ENCODE assay signal across 1 cellular context in genomic region chr6:131819507-131820228, GRCh38.
A peak's percentile ranks its signal among the peaks of the same experiment; 100 is the strongest.
TF ChIP-seq lines count a peak whose summit lies in the region.

No MANE protein-coding gene starts in this region.

TF ChIP-seq in K562, 482 proteins besides CTCF, POLR2A, EP300 and RAD21 (continued from another document):
- no peak for TF ChIP-seq THRB (CRISPR knock-in tag; conservative IDR thresholded peaks at IDR 0.05)
- TF ChIP-seq CEBPG (CRISPR knock-in tag; IDR thresholded peaks at IDR 0.05) = no peak
- TF ChIP-seq CEBPG (tag; conservative IDR thresholded peaks at IDR 0.05 in 1 of 2, IDR thresholded peaks at IDR 0.05 in 1 of 2) = no peak
- no peak for TF ChIP-seq MEIS2 (IDR thresholded peaks at IDR 0.05; ENCODE audit: partially characterized antibody)
- TF ChIP-seq ATF2 (CRISPR knock-in tag; IDR thresholded peaks at IDR 0.05) = no peak
- peak; percentile 9; the same call in 1 of the 2 replicates for TF ChIP-seq FOSL1 (tag; conservative IDR thresholded peaks at IDR 0.05)
- no peak for TF ChIP-seq ZFP91 (CRISPR knock-in tag; IDR thresholded peaks at IDR 0.05)
- TF ChIP-seq CBFA2T3 (IDR thresholded peaks at IDR 0.05) = peak; percentile 48; the same call in 1 of the 2 replicates
- no peak for TF ChIP-seq POLR2G (IDR thresholded peaks at IDR 0.05; ENCODE audit: low read depth, low read length)
- TF ChIP-seq CHCHD3 (CRISPR knock-in tag; IDR thresholded peaks at IDR 0.05) = no peak
- TF ChIP-seq CSDE1 (IDR thresholded peaks at IDR 0.05) = no peak
- TF ChIP-seq ESRRA (IDR thresholded peaks at IDR 0.05; ENCODE audit: borderline replicate concordance, low read depth) = peak; percentile 74; the same call in 1 of the 2 replicates
- no peak for TF ChIP-seq CUX1 (CRISPR knock-in tag; IDR thresholded peaks at IDR 0.05)
- no peak for TF ChIP-seq CBX2 (IDR thresholded peaks at IDR 0.05; ENCODE audit: insufficient read depth, low read length, poor library complexity, severe bottlenecking)
- peak; percentile 79 for TF ChIP-seq TEAD4 (IDR thresholded peaks at IDR 0.05; ENCODE audit: low read length)
- TF ChIP-seq TEAD4 (CRISPR knock-in tag; IDR thresholded peaks at IDR 0.05; ENCODE audit: borderline replicate concordance) = no peak
- no peak for TF ChIP-seq ZNF766 (CRISPR knock-in tag; conservative IDR thresholded peaks at IDR 0.05)
- no peak for TF ChIP-seq MTA1 (IDR thresholded peaks at IDR 0.05; ENCODE audit: borderline replicate concordance)
- no peak for TF ChIP-seq ZNF444 (CRISPR knock-in tag; IDR thresholded peaks at IDR 0.05)
- no peak for TF ChIP-seq TAF7 (tag; IDR thresholded peaks at IDR 0.05)
- TF ChIP-seq MLLT1 (IDR thresholded peaks at IDR 0.05) = peak in 1 of 2 experiments; percentile 62; a peak in 1 of 4 replicates
- no peak for TF ChIP-seq NCOA2 (IDR thresholded peaks at IDR 0.05; ENCODE audit: partially characterized antibody in 2 of 2)
- TF ChIP-seq FOXJ2 (tag; IDR thresholded peaks at IDR 0.05) = 0 out of 2 replicates have a peak, but pooled peaks have one; percentile 56
- no peak for TF ChIP-seq PRPF4 (IDR thresholded peaks at IDR 0.05; ENCODE audit: insufficient read depth, low read depth, low read length, poor library complexity, severe bottlenecking)
- no peak for TF ChIP-seq CGGBP1 (CRISPR knock-in tag; IDR thresholded peaks at IDR 0.05)
- TF ChIP-seq ZNF197 (CRISPR knock-in tag; IDR thresholded peaks at IDR 0.05; ENCODE audit: low read depth) = 0 out of 2 replicates have a peak, but pooled peaks have one; percentile 30
- TF ChIP-seq MECOM (CRISPR knock-in tag; IDR thresholded peaks at IDR 0.05) = no peak
- TF ChIP-seq RBM15 (IDR thresholded peaks at IDR 0.05; ENCODE audit: insufficient read depth, low read length) = no peak
- no peak for TF ChIP-seq ZBTB7A (IDR thresholded peaks at IDR 0.05; ENCODE audit: borderline replicate concordance, control insufficient read depth, low read depth, low read length)
- no peak for TF ChIP-seq HLTF (IDR thresholded peaks at IDR 0.05)
- TF ChIP-seq SOX6 (IDR thresholded peaks at IDR 0.05) = 0 out of 2 replicates have a peak, but pooled peaks have one; percentile 10
- TF ChIP-seq TAL1 (IDR thresholded peaks at IDR 0.05) = peak; percentile 58
